Comparison of ENCODE assay signal across 8 cellular contexts in the genomic region with DNA sequence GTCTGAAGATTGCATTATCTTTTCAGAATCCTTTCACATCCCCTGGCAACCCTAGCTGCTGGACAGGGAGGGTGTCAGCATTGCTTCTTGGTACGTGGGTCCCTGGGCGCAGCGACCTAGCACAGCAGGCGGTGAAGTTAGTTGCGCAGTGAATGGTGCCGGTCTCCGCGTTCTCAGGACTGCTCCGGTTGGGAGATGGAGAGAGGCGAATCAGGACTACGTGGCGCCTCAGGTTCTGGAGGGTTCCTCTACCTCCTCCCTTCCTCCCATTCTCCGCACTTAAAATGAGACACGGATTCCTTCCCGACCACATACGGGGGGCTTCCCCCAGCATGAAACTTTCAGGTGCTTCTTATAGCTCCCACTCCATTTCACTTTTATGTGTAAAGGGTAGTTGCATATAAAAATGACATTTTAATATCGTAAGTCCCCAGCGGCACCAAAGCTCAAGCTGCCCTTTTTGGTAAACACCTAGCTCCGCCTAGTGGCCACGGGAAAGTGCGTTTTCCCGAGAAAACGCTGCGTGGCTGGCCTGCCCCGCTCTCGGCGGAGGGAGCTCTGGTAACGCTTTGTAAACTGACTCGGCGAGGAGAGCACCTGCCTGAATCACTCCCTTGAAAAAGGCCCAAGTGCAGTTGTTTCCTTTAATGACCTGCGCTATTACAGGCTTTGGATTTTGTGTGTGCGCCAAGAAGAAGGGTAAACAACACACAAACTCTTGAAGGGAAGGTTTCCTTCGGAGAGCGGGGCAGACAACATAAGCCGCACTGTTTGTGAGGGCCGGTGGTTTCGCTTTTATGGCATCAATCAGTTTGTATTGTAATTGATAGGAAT. TPM values are rescaled to one million over a fixed set of nuclear protein-coding genes. Genes with fewer than 3 reads are reported as not detected.
DNase-seq lines count a peak whose midpoint lies in the region; ATAC-seq and TF ChIP-seq lines count a peak whose summit lies in the region.

No MANE protein-coding gene starts in this region.

- H3K27me3 ChIP-seq in WERI-Rb-1 (ENCODE audit: insufficient read depth, low read depth, severe bottlenecking): no peaks in the 10 kb centered on the region
- no peaks in the 10 kb centered on the region for H3K27me3 ChIP-seq in skeletal muscle tissue (ENCODE audit: control insufficient read depth in 3 of 3, insufficient read depth in 3 of 3, low read length in 3 of 3)

- in situ Hi-C loops in T47D (cut with HindIII; ENCODE audit: low pct_unique_long_range_greater_than_20kb, low sequenced_read_pairs): no loop called here

- H3K4me3 Mint-ChIP-seq in immature natural killer cell: peak overlapping the region; percentile 71 to 86 (median 85)

- H3K36me3 ChIP-seq in WERI-Rb-1 (no peaks in the 10 kb centered on the region), skeletal muscle tissue (ENCODE audit: control insufficient read depth in 3 of 3, insufficient read depth in 3 of 3, low read length in 3 of 3) (no peaks in the 10 kb centered on the region)

- DNase-seq in EH (ENCODE audit: low read depth) (peak; percentile 80), NCI-H2107 (lab: John Stamatoyannopoulos, UW) (peak; percentile 81), WERI-Rb-1 (peak; percentile 83), T47D (ENCODE audit: low read depth in 1 of 2, low spot score in 1 of 2) (peak; percentile 60 to 86), immature natural killer cell (peak; percentile 36 to 52 (median 51))

- H3K27ac ChIP-seq in WERI-Rb-1 (peak overlapping the region; percentile 19; the same call in 1 of the 2 replicates), skeletal muscle tissue (ENCODE audit: low read depth, low read length) (peak overlapping the region; percentile 34)

- H3K36me3 Mint-ChIP-seq in immature natural killer cell: no peaks in the 10 kb centered on the region

- H3K9me3 ChIP-seq in WERI-Rb-1 (ENCODE audit: severe bottlenecking) (no peaks in the 10 kb centered on the region), skeletal muscle tissue (ENCODE audit: control insufficient read depth in 3 of 3, low read length in 3 of 3) (no peaks in the 10 kb centered on the region)

- H3K4me3 ChIP-seq in WERI-Rb-1 (ENCODE audit: low read depth, low read length) (peak overlapping the region; percentile 17; the same call in 1 of the 2 replicates), skeletal muscle tissue (ENCODE audit: low read length in 3 of 3) (peak overlapping the region; percentile 62 to 84 (median 80))

- H3K27ac Mint-ChIP-seq in immature natural killer cell: peak overlapping the region in 1 of 6 donors; percentile 30

- peaks cover 10 to 12% of the 10 kb centered on the region in 2 donors for H3K4me1 Mint-ChIP-seq in immature natural killer cell

- peak overlapping the region; percentile 66 to 82 (median 69) for H3K9ac ChIP-seq in skeletal muscle tissue (ENCODE audit: low read depth in 1 of 3, low read length in 3 of 3)

- TF ChIP-seq CTCF in WERI-Rb-1 (IDR thresholded peaks at IDR 0.05; ENCODE audit: low read depth, low read length): peak; percentile 88

- H3K9me3 Mint-ChIP-seq in immature natural killer cell: peaks cover 0 to 2% (median 0%) of the 10 kb centered on the region in 6 donors

- H3K27me3 Mint-ChIP-seq in immature natural killer cell (ENCODE audit: low read depth in 3 of 3): peaks cover 2 to 5% (median 4%) of the 10 kb centered on the region in 3 donors

- peaks cover 11 to 19% (median 16%) of the 10 kb centered on the region in 3 donors for H3K4me1 ChIP-seq in skeletal muscle tissue (ENCODE audit: control insufficient read depth in 3 of 3, insufficient read depth in 3 of 3, low read length in 3 of 3)

- ATAC-seq in HG02571 (IDR thresholded peaks at IDR 0.05; ENCODE audit: unreplicated experiment): peak; percentile 47
- ATAC-seq in HG03196 (IDR thresholded peaks at IDR 0.05; ENCODE audit: unreplicated experiment): no peak

RNA-seq across cellular contexts. Expression of a gene that starts 32.9 kb away (rescaled TPM):
- polyA plus RNA-seq in immature natural killer cell: not detected
- 1.0 TPM for total RNA-seq in skeletal muscle tissue
